ENCODE assay signal across 8 cellular contexts in genomic region chr6:166383817-166384363, GRCh38. TPM values are rescaled to one million over a fixed set of nuclear protein-coding genes. Genes with fewer than 3 reads are reported as not detected.
DNase-seq lines count a peak whose midpoint lies in the region; ATAC-seq and TF ChIP-seq lines count a peak whose summit lies in the region.
"Not testable (repeated sequence)": the region's sequence is repeated elsewhere in the genome, so short reads cannot be mapped to it uniquely, and the experiment has no call there.

No MANE protein-coding gene starts in this region.

- DNase-seq in CD4-positive, CD25-positive, alpha-beta regulatory T cell, result peak in 2 of 3 donors; percentile 11 to 41
- DNase-seq in HAP-1 (ENCODE audit: low spot score in 2 of 2), result peak in 1 of 2 experiments; percentile 49
- DNase-seq in NCI-H2227 (lab: John Stamatoyannopoulos, UW; ENCODE audit: unreplicated experiment), result peak; percentile 56
- DNase-seq in activated CD4-positive, alpha-beta T cell treated with anti-CD3 and anti-CD28 coated beads, Interleukin-2, amount 50 U/mL, for 1 hour, result peak; percentile 41
- DNase-seq in MCF 10A (ENCODE audit: unreplicated experiment); stimulated activated effector memory CD8-positive, alpha-beta T cell treated with anti-CD3 and anti-CD28 coated beads, Interleukin-12 subunit alpha, Interleukin-12 subunit beta, amount 100 ng/mL, for 72 hours (ENCODE audit: low spot score in 2 of 2): not testable (repeated sequence)
- DNase-seq in heart left ventricle, result peak in 4 of 5 donors; percentile 17 to 66 (median 41)
- DNase-seq in natural killer cell, result peak; percentile 25

- in situ Hi-C loops in HAP-1 (cut with MboI; ENCODE audit: low sequenced_read_pairs), result loop anchor here (10.0 kb wide), 1 partner anchor 49 kb away; no protein-coding TSS in a partner anchor

- TF ChIP-seq POLR2A in heart left ventricle (IDR thresholded peaks at IDR 0.05), result not testable (repeated sequence)

- H3K4me3 Mint-ChIP-seq in CD4-positive, CD25-positive, alpha-beta regulatory T cell, result peak overlapping the region; percentile 86 to 97 (median 93)
- peak overlapping the region; percentile 85 for H3K4me3 Mint-ChIP-seq in MCF 10A (ENCODE audit: unreplicated experiment)
- H3K4me3 Mint-ChIP-seq in natural killer cell, result peak overlapping the region; percentile 86
- H3K4me3 Mint-ChIP-seq in stimulated activated effector memory CD8-positive, alpha-beta T cell treated with anti-CD3 and anti-CD28 coated beads, Interleukin-12 subunit alpha, Interleukin-12 subunit beta, amount 100 ng/mL, for 72 hours, result peak overlapping the region; percentile 85

- H3K9me3 ChIP-seq in CD4-positive, CD25-positive, alpha-beta regulatory T cell (ENCODE audit: control insufficient read depth in 2 of 2, low read length in 2 of 2); HAP-1; heart left ventricle: not testable (repeated sequence)

- CTCF ChIA-PET in MCF 10A (lab: Yijun Ruan, JAX), result interaction anchor here (1.0 to 1.4 kb wide), 2 partner anchors 37 to 107 kb away, joined by 4 to 7 read pairs; no protein-coding TSS in a partner anchor

- POLR2A ChIA-PET in MCF 10A (lab: Yijun Ruan, JAX), result interaction anchor here (0.6 to 1.9 kb wide), 11 partner anchors 8 to 243 kb away, joined by 3 to 14 read pairs (median 4); partner anchors contain the start of genes RPS6KA2 and SFT2D1

- TF ChIP-seq CTCF in MCF 10A (IDR thresholded peaks at IDR 0.05; ENCODE audit: unreplicated experiment) (peak; percentile 11), heart left ventricle (IDR thresholded peaks at IDR 0.05) (peak in 7 of 12 donors; percentile 4 to 37 (median 24)), natural killer cell (IDR thresholded peaks at IDR 0.05) (peak; percentile 19)

- peak overlapping the region; percentile 56 to 94 (median 77) for H3K27ac Mint-ChIP-seq in CD4-positive, CD25-positive, alpha-beta regulatory T cell
- H3K27ac Mint-ChIP-seq in MCF 10A (ENCODE audit: low read depth, unreplicated experiment) (peak overlapping the region; percentile 88), natural killer cell (peak overlapping the region; percentile 70 to 92)
- H3K27ac Mint-ChIP-seq in stimulated activated effector memory CD8-positive, alpha-beta T cell treated with anti-CD3 and anti-CD28 coated beads, Interleukin-12 subunit alpha, Interleukin-12 subunit beta, amount 100 ng/mL, for 72 hours, result peak overlapping the region; percentile 54

- 19 to 24% (median 23%) methylated on average over 20 of the region's 20 CpGs for WGBS in heart left ventricle, 4 donors

- not testable (repeated sequence) for H3K27me3 Mint-ChIP-seq in CD4-positive, CD25-positive, alpha-beta regulatory T cell; MCF 10A (ENCODE audit: insufficient read depth, unreplicated experiment); natural killer cell (ENCODE audit: low read depth in 2 of 2)

- not testable (repeated sequence) for H3K9me3 Mint-ChIP-seq in CD4-positive, CD25-positive, alpha-beta regulatory T cell; MCF 10A (ENCODE audit: unreplicated experiment); natural killer cell; stimulated activated effector memory CD8-positive, alpha-beta T cell treated with anti-CD3 and anti-CD28 coated beads, Interleukin-12 subunit alpha, Interleukin-12 subunit beta, amount 100 ng/mL, for 72 hours

- H3K4me1 Mint-ChIP-seq in CD4-positive, CD25-positive, alpha-beta regulatory T cell, result peaks cover 5 to 22% (median 14%) of the 10 kb centered on the region in 4 donors
- not testable (repeated sequence) for H3K4me1 Mint-ChIP-seq in MCF 10A (ENCODE audit: insufficient read depth, unreplicated experiment); natural killer cell
- H3K4me1 Mint-ChIP-seq in stimulated activated effector memory CD8-positive, alpha-beta T cell treated with anti-CD3 and anti-CD28 coated beads, Interleukin-12 subunit alpha, Interleukin-12 subunit beta, amount 100 ng/mL, for 72 hours, result peaks cover 12% of the 10 kb centered on the region

- peak overlapping the region; percentile 92 for H3K4me3 ChIP-seq in CD4-positive, CD25-positive, alpha-beta regulatory T cell (ENCODE audit: low read depth, low read length)
- H3K4me3 ChIP-seq in HAP-1 (peak overlapping the region; percentile 60), heart left ventricle (peak overlapping the region; percentile 63 to 97 (median 93))

- not testable (repeated sequence) for H3K27me3 ChIP-seq in CD4-positive, CD25-positive, alpha-beta regulatory T cell (ENCODE audit: control insufficient read depth, insufficient read depth, low read length); HAP-1 (ENCODE audit: low read depth); heart left ventricle

- TSS peak; percentile 58 for BruUV-seq in MCF 10A (replicated peaks; lab: Mats Ljungman, UMichigan)

- H3K36me3 ChIP-seq in CD4-positive, CD25-positive, alpha-beta regulatory T cell (ENCODE audit: control insufficient read depth, insufficient read depth, low read length); HAP-1 (replicated peaks); heart left ventricle: not testable (repeated sequence)

- intact Hi-C loops in MCF 10A (cut with micrococcal nuclease), result loop anchor here (5.0 kb wide), 1 partner anchor 227 kb away; no protein-coding TSS in a partner anchor
- intact Hi-C loops in heart left ventricle (cut with DNase I), result loop anchor here in 8 of 10 donors (1.0 to 5.0 kb wide), 8 partner anchors 17 to 613 kb away; partner anchors contain the start of genes SFT2D1 (in 8 of the 8) and CEP43 (in 1 of the 8)
- intact Hi-C loops in natural killer cell (cut with micrococcal nuclease), result loop anchor here (1.0 to 5.0 kb wide), 4 partner anchors 43 to 243 kb away; partner anchors contain the start of gene RPS6KA2

- ATAC-seq in CD4-positive, CD25-positive, alpha-beta regulatory T cell (ENCODE audit: low read depth in 2 of 2); heart left ventricle; natural killer cell; stimulated activated effector memory CD8-positive, alpha-beta T cell treated with anti-CD3 and anti-CD28 coated beads, Interleukin-12 subunit alpha, Interleukin-12 subunit beta, amount 100 ng/mL, for 72 hours: not testable (repeated sequence)

- not testable (repeated sequence) for H3K36me3 Mint-ChIP-seq in CD4-positive, CD25-positive, alpha-beta regulatory T cell; MCF 10A (ENCODE audit: insufficient read depth, unreplicated experiment); natural killer cell; stimulated activated effector memory CD8-positive, alpha-beta T cell treated with anti-CD3 and anti-CD28 coated beads, Interleukin-12 subunit alpha, Interleukin-12 subunit beta, amount 100 ng/mL, for 72 hours

- peak overlapping the region; percentile 76 for H3K27ac ChIP-seq in CD4-positive, CD25-positive, alpha-beta regulatory T cell (ENCODE audit: insufficient read depth, low read length, poor library complexity, severe bottlenecking)
- peak overlapping the region; percentile 93 to 98 (median 96) for H3K27ac ChIP-seq in heart left ventricle

- H3K4me1 ChIP-seq in CD4-positive, CD25-positive, alpha-beta regulatory T cell (ENCODE audit: control insufficient read depth, insufficient read depth, low read length, poor library complexity, severe bottlenecking), result peaks cover 17% of the 10 kb centered on the region
- H3K4me1 ChIP-seq in HAP-1 (peaks cover 10% of the 10 kb centered on the region), heart left ventricle (peaks cover 0 to 30% (median 18%) of the 10 kb centered on the region in 12 donors)

RNA-seq across cellular contexts. Expression of gene MPC1, which starts 1.1 kb away (rescaled TPM):
- total RNA-seq in CD4-positive, CD25-positive, alpha-beta regulatory T cell, result 25.7 TPM
- 10 to 100 TPM; 70.2 to 92.1 (median 79.2) TPM for polyA plus RNA-seq in CD4-positive, CD25-positive, alpha-beta regulatory T cell
- 31.8 and 33.1 TPM in 2 replicates for total RNA-seq in MCF 10A (2022)
- 100 to 1,000 TPM; 213 to 796 (median 542) TPM for total RNA-seq in heart left ventricle
- 100 to 1,000 TPM; 310 to 655 TPM for polyA plus RNA-seq in heart left ventricle
- 10 to 100 TPM; 26.3 to 31.1 (median 30.4) TPM for total RNA-seq in natural killer cell

RNA-seq across cellular contexts. Expression of gene SFT2D1, which starts 41.5 kb away (rescaled TPM):
- total RNA-seq in CD4-positive, CD25-positive, alpha-beta regulatory T cell, result 23.7 TPM
- polyA plus RNA-seq in CD4-positive, CD25-positive, alpha-beta regulatory T cell, result 100 to 1,000 TPM in 3 of 4 donors, 10 to 100 TPM in 1; 75.8 to 109 (median 106) TPM
- total RNA-seq in MCF 10A (2022) (39.5 and 43.3 TPM in 2 replicates), heart left ventricle (10 to 100 TPM; 16.8 to 30.8 (median 20.9) TPM), natural killer cell (10 to 100 TPM; 32.8 to 44.7 (median 33.5) TPM)
- polyA plus RNA-seq in heart left ventricle, result 10 to 100 TPM; 37.1 to 41.5 TPM
